24 cellular contexts compared by ENCODE assay signal in genomic region chr5:42507451-42508092, GRCh38.
DNase-seq lines count a peak whose midpoint lies in the region; ATAC-seq and TF ChIP-seq lines count a peak whose summit lies in the region.
"Had no signal": no experiment of that assay in that cellular context is flagged by ENCODE, and none has a peak within 500 bp of the region (broad histone marks: within the 10 kb centered on the region; RNA-seq: fewer than 3 reads in every experiment).

No MANE protein-coding gene starts in this region.

- H3K27me3 Mint-ChIP-seq in stimulated activated naive B cell treated with anti-CD40 and anti-IgM and Interleukin-4, amounts not matched to agents 10 μg/mL and 1 μg/mL and 100 μg/mL, for 72 hours, result peaks cover 4 to 14% of the 10 kb centered on the region in 2 donors
- no peaks in the 10 kb centered on the region for H3K27me3 Mint-ChIP-seq in chondrocyte (ENCODE audit: low read depth)
- H3K27me3 Mint-ChIP-seq: activated T-cell treated with anti-CD3 and anti-CD28 coated beads, Interleukin-2, amount 50 U/mL, for 24 hours had no signal

- no peak for TF ChIP-seq CTCF in fibroblast of the aortic adventitia (IDR thresholded peaks at IDR 0.05; ENCODE audit: insufficient read depth, low read length)
- no peak for TF ChIP-seq CTCF in right lobe of liver (IDR thresholded peaks at IDR 0.05)
- no peak for TF ChIP-seq CTCF in chondrocyte (IDR thresholded peaks at IDR 0.05)

- H3K36me3 Mint-ChIP-seq in stimulated activated naive B cell treated with anti-CD40 and anti-IgM and Interleukin-4, amounts not matched to agents 10 μg/mL and 1 μg/mL and 100 μg/mL, for 72 hours, result no peaks in the 10 kb centered on the region
- no peaks in the 10 kb centered on the region for H3K36me3 Mint-ChIP-seq in chondrocyte (ENCODE audit: low read depth)
- H3K36me3 Mint-ChIP-seq: CD4-positive, alpha-beta memory T cell had no signal

- no peak for TF ChIP-seq POLR2A in right lobe of liver (IDR thresholded peaks at IDR 0.05)

- H3K4me1 Mint-ChIP-seq in stimulated activated naive B cell treated with anti-CD40 and anti-IgM and Interleukin-4, amounts not matched to agents 10 μg/mL and 1 μg/mL and 100 μg/mL, for 72 hours, result no peaks in the 10 kb centered on the region
- H3K4me1 Mint-ChIP-seq in chondrocyte (ENCODE audit: low read depth), result peaks cover 5% of the 10 kb centered on the region
- H3K4me1 Mint-ChIP-seq: CD4-positive, alpha-beta memory T cell; central memory CD8-positive, alpha-beta T cell had no signal

- no peak overlapping the region for H3K4me3 ChIP-seq in fibroblast of the aortic adventitia (ENCODE audit: low read depth, low read length)
- no peak overlapping the region for H3K4me3 ChIP-seq in right lobe of liver
- H3K4me3 ChIP-seq: GM23248, lung, SK-N-MC, upper lobe of right lung had no signal

- no peak overlapping the region for H3K4me3 Mint-ChIP-seq in stimulated activated naive B cell treated with anti-CD40 and anti-IgM and Interleukin-4, amounts not matched to agents 10 μg/mL and 1 μg/mL and 100 μg/mL, for 72 hours
- no peak overlapping the region for H3K4me3 Mint-ChIP-seq in chondrocyte (ENCODE audit: unreplicated experiment)
- H3K4me3 Mint-ChIP-seq: activated T-cell treated with anti-CD3 and anti-CD28 coated beads, Interleukin-2, amount 50 U/mL, for 24 hours; CD4-positive, alpha-beta memory T cell; central memory CD8-positive, alpha-beta T cell had no signal

- H3K4me1 ChIP-seq in right lobe of liver, result peaks cover 0 to 61% (median 13%) of the 10 kb centered on the region in 4 donors
- H3K4me1 ChIP-seq: upper lobe of right lung had no signal

- H3K27ac Mint-ChIP-seq in stimulated activated naive B cell treated with anti-CD40 and anti-IgM and Interleukin-4, amounts not matched to agents 10 μg/mL and 1 μg/mL and 100 μg/mL, for 72 hours, result peak overlapping the region; percentile 48
- H3K27ac Mint-ChIP-seq in chondrocyte (ENCODE audit: unreplicated experiment), result no peak overlapping the region
- H3K27ac Mint-ChIP-seq: activated T-cell treated with anti-CD3 and anti-CD28 coated beads, Interleukin-2, amount 50 U/mL, for 24 hours; CD4-positive, alpha-beta memory T cell had no signal

- H3K27ac ChIP-seq in right lobe of liver, result peak overlapping the region in 2 of 3 donors; percentile 22 to 44
- H3K27ac ChIP-seq: GM23248, SK-N-MC, upper lobe of right lung had no signal

- H3K27me3 ChIP-seq in right lobe of liver, result no peaks in the 10 kb centered on the region
- H3K27me3 ChIP-seq: upper lobe of right lung had no signal

- ATAC-seq in right lobe of liver (peak in 2 of 4 donors; percentile 18 to 24), GM18502 (IDR thresholded peaks at IDR 0.05; ENCODE audit: poor library complexity, unreplicated experiment) (no peak)
- no peak for ATAC-seq in stimulated activated naive B cell treated with anti-CD40 and anti-IgM and Interleukin-4, amounts not matched to agents 10 μg/mL and 1 μg/mL and 100 μg/mL, for 72 hours (replicated peaks)
- ATAC-seq: upper lobe of right lung had no signal

- H3K9me3 Mint-ChIP-seq in stimulated activated naive B cell treated with anti-CD40 and anti-IgM and Interleukin-4, amounts not matched to agents 10 μg/mL and 1 μg/mL and 100 μg/mL, for 72 hours, result no peaks in the 10 kb centered on the region
- H3K9me3 Mint-ChIP-seq in chondrocyte (ENCODE audit: low read depth), result no peaks in the 10 kb centered on the region
- H3K9me3 Mint-ChIP-seq: activated T-cell treated with anti-CD3 and anti-CD28 coated beads, Interleukin-2, amount 50 U/mL, for 24 hours; central memory CD8-positive, alpha-beta T cell had no signal

- 73% methylated on average over 4 of the region's 5 CpGs for WGBS in right lobe of liver (ENCODE audit: insufficient coverage, low coverage, low lambda C conversion rate, missing lambda C conversion rate)

- H3K9me3 ChIP-seq in right lobe of liver, result no peaks in the 10 kb centered on the region
- H3K9me3 ChIP-seq: upper lobe of right lung had no signal

- intact Hi-C loops in right lobe of liver (cut with DNase I), result no loop called here

- no peaks in the 10 kb centered on the region for H3K36me3 ChIP-seq in right lobe of liver
- H3K36me3 ChIP-seq: upper lobe of right lung had no signal

- DNase-seq in NCI-H446 treated with DMSO at 0.1 percent for 48 hours (lab: John Stamatoyannopoulos, UW) (peak; percentile 56), fibroblast of the aortic adventitia (ENCODE audit: low read depth) (peak; percentile 48), right lobe of liver (no peak), cortex of kidney (lab: John Stamatoyannopoulos, UW) (no peak), chondrocyte (ENCODE audit: low spot score) (no peak), SW480 (ENCODE audit: low spot score) (no peak)
- DNase-seq in stimulated activated naive B cell treated with anti-CD40 and anti-IgM and Interleukin-4, amounts not matched to agents 10 μg/mL and 1 μg/mL and 100 μg/mL, for 72 hours, result no peak
- DNase-seq: activated CD4-positive, alpha-beta T cell treated with anti-CD3 and anti-CD28 coated beads for 1 hour; activated naive CD4-positive, alpha-beta T cell treated with Interleukin-2 at 50 U/mL for 16 hours; activated T-cell treated with anti-CD3 and anti-CD28 coated beads, Interleukin-2, amount 50 U/mL, for 24 hours; CD4-positive, alpha-beta memory T cell; effector memory CD4-positive, alpha-beta T cell; GF-D8; GM23248; Kasumi-1; NCI-H1092; NCI-H1930; NCI-H2227 treated with DMSO at 0.1 percent for 48 hours; stimulated activated CD4-positive, alpha-beta T cell treated with anti-CD3 and anti-CD28 coated beads, Interleukin-2, amount 100 ng/mL, for 48 hours; upper lobe of right lung had no signal

Comparison
In these comparisons a context has a peak if more than half of its experiments do, and no peak if none do; other contexts are left out.
1. DNase-seq: peak in NCI-H446 treated with DMSO at 0.1 percent for 48 hours (single experiment) and fibroblast of the aortic adventitia (single experiment); none in right lobe of liver (0 of 3), stimulated activated naive B cell treated with anti-CD40 and anti-IgM and Interleukin-4, amounts not matched to agents 10 μg/mL and 1 μg/mL and 100 μg/mL, for 72 hours (single experiment), cortex of kidney (single experiment), chondrocyte (single experiment) and SW480 (single experiment).